Comparison of ENCODE assay signal across 26 cellular contexts in genomic region chr12:58254463-58254862, GRCh38.
"Had no signal": no experiment of that assay in that cellular context is flagged by ENCODE, and none has a peak within 500 bp of the region (broad histone marks: within the 10 kb centered on the region; RNA-seq: fewer than 3 reads in every experiment).

No MANE protein-coding gene starts in this region.

- H3K36me3 ChIP-seq: adrenal gland, breast epithelium, Peyer's patch had no signal

- H3K9me3 ChIP-seq: adrenal gland, body of pancreas, breast epithelium, Peyer's patch had no signal

- H3K4me3 ChIP-seq: adrenal gland, body of pancreas, breast epithelium, coronary artery, Peyer's patch had no signal

- H3K27ac Mint-ChIP-seq: activated CD4-positive, alpha-beta memory T cell treated with anti-CD3 and anti-CD28 coated beads for 36 hours; activated naive CD4-positive, alpha-beta T cell treated with anti-CD3 and anti-CD28 coated beads for 36 hours; activated naive CD4-positive, alpha-beta T cell treated with anti-CD3 and anti-CD28 coated beads, Interleukin-2, amount 50 U/mL, for 72 hours; activated T-helper 1 cell treated with anti-CD3 and anti-CD28 coated beads, Interleukin-12 subunit alpha, Interleukin-12 subunit beta, Interleukin-2, Interleukin-4 antibody, amounts not matched to agents 30 ng/mL and 10 ng/mL and 1 ng/mL, durations not matched to agents 14 hours and 24 hours and 36 hours; T-cell; T-helper 17 cell had no signal

- H3K36me3 Mint-ChIP-seq: activated CD4-positive, alpha-beta memory T cell treated with anti-CD3 and anti-CD28 coated beads for 36 hours; activated naive CD4-positive, alpha-beta T cell treated with anti-CD3 and anti-CD28 coated beads, Interleukin-2, amount 50 U/mL, for 72 hours; T-cell had no signal

- FAIRE-seq: astrocyte had no signal

- DNase-seq: activated CD4-positive, alpha-beta memory T cell treated with anti-CD3 and anti-CD28 coated beads for 36 hours; activated CD4-positive, alpha-beta T cell treated with anti-CD3 and anti-CD28 coated beads, Interleukin-2, amount 50 U/mL, for 1 hour; activated CD8-positive, alpha-beta memory T cell treated with anti-CD3 and anti-CD28 coated beads, Interleukin-2, amount 50 U/mL, for 4 hours; activated gamma-delta T cell treated with Interleukin-2 at 50 U/mL for 16 hours; activated naive CD4-positive, alpha-beta T cell treated with anti-CD3 and anti-CD28 coated beads for 36 hours; activated T-cell treated with anti-CD3 and anti-CD28 coated beads for 4 hours; activated T-cell treated with anti-CD3 and anti-CD28 coated beads, Interleukin-2, amount 50 U/mL, for 4 hours; adrenal gland; body of pancreas; NCI-H1092 treated with DMSO at 0.1 percent for 48 hours; NCI-H1694; NCI-H1930; NCI-H345; NCI-H524 treated with DMSO at 0.1 percent for 48 hours; NK-92 treated with Interleukin-12 subunit alpha and Interleukin-12 subunit beta, amount 100 ng/mL, for 24 hours; PC-3; Peyer's patch; RPMI8226; SIG-M5; T-cell; T-helper 17 cell had no signal

- H3K27me3 ChIP-seq: adrenal gland, body of pancreas, breast epithelium, Peyer's patch had no signal

- H3K4me1 ChIP-seq: adrenal gland, body of pancreas, breast epithelium, Peyer's patch had no signal

- H3K4me3 Mint-ChIP-seq: activated CD4-positive, alpha-beta memory T cell treated with anti-CD3 and anti-CD28 coated beads for 36 hours; activated naive CD4-positive, alpha-beta T cell treated with anti-CD3 and anti-CD28 coated beads for 36 hours; activated T-cell treated with anti-CD3 and anti-CD28 coated beads, Interleukin-2, amount 50 U/mL, for 4 hours; activated T-helper 1 cell treated with anti-CD3 and anti-CD28 coated beads, Interleukin-12 subunit alpha, Interleukin-12 subunit beta, Interleukin-2, Interleukin-4 antibody, amounts not matched to agents 30 ng/mL and 10 ng/mL and 1 ng/mL, durations not matched to agents 14 hours and 24 hours and 36 hours; T-cell; T-helper 17 cell had no signal

- H3K9me3 Mint-ChIP-seq: activated naive CD4-positive, alpha-beta T cell treated with anti-CD3 and anti-CD28 coated beads for 36 hours; activated naive CD4-positive, alpha-beta T cell treated with anti-CD3 and anti-CD28 coated beads, Interleukin-2, amount 50 U/mL, for 72 hours; activated T-cell treated with anti-CD3 and anti-CD28 coated beads, Interleukin-2, amount 50 U/mL, for 4 hours; activated T-helper 1 cell treated with anti-CD3 and anti-CD28 coated beads, Interleukin-12 subunit alpha, Interleukin-12 subunit beta, Interleukin-2, Interleukin-4 antibody, amounts not matched to agents 30 ng/mL and 10 ng/mL and 1 ng/mL, durations not matched to agents 14 hours and 24 hours and 36 hours; T-cell had no signal

- H3K4me1 Mint-ChIP-seq: T-cell had no signal

- H3K27ac ChIP-seq: adrenal gland, body of pancreas, breast epithelium, coronary artery, Peyer's patch had no signal
